Comparison of ENCODE assay signal across 8 cellular contexts in genomic region chr9:113187935-113188595, GRCh38. TPM values are rescaled to one million over a fixed set of nuclear protein-coding genes. Genes with fewer than 3 reads are reported as not detected.
DNase-seq lines count a peak whose midpoint lies in the region; ATAC-seq, FAIRE-seq and TF ChIP-seq lines count a peak whose summit lies in the region.

No MANE protein-coding gene starts in this region.

- no peaks in the 10 kb centered on the region for H3K9me3 Mint-ChIP-seq in activated T-cell treated with anti-CD3 and anti-CD28 coated beads, Interleukin-2, amount 50 U/mL, for 4 hours

- no peaks in the 10 kb centered on the region for H3K9me3 ChIP-seq in pancreas

- no peak overlapping the region for H3K4me3 Mint-ChIP-seq in activated T-cell treated with anti-CD3 and anti-CD28 coated beads, Interleukin-2, amount 50 U/mL, for 4 hours

- intact Hi-C loops in pancreas (cut with DNase I), result no loop called here

- FAIRE-seq in pancreas (lab: Jason Lieb, UNC), result no peak

- peaks cover 57% of the 10 kb centered on the region for H3K36me3 Mint-ChIP-seq in activated T-cell treated with anti-CD3 and anti-CD28 coated beads, Interleukin-2, amount 50 U/mL, for 4 hours (ENCODE audit: insufficient read depth)

- peaks cover 2% of the 10 kb centered on the region for H3K4me1 Mint-ChIP-seq in activated T-cell treated with anti-CD3 and anti-CD28 coated beads, Interleukin-2, amount 50 U/mL, for 4 hours (ENCODE audit: low read depth)

- ATAC-seq in pancreas, result peak in 3 of 4 donors; percentile 61 to 88 (median 84)
- ATAC-seq in activated T-cell treated with anti-CD3 and anti-CD28 coated beads, Interleukin-2, amount 50 U/mL, for 4 hours, result no peak

- peaks cover 12 to 54% (median 15%) of the 10 kb centered on the region in 3 donors for H3K36me3 ChIP-seq in pancreas

- TF ChIP-seq CTCF in pancreas (IDR thresholded peaks at IDR 0.05), result no peak

- DNase-seq in EH (ENCODE audit: low read depth) (peak; percentile 95), SIG-M5 (lab: John Stamatoyannopoulos, UW) (peak; percentile 34), fibroblast of the conjunctiva (ENCODE audit: low read depth) (peak; percentile 75), pancreas (peak in 1 of 6 donors; percentile 35), HT-29 (ENCODE audit: low spot score) (no peak), NCI-H748 (lab: John Stamatoyannopoulos, UW; ENCODE audit: unreplicated experiment) (no peak)
- DNase-seq in stimulated activated CD4-positive, alpha-beta T cell treated with anti-CD3 and anti-CD28 coated beads, Interleukin-12 subunit alpha, Interleukin-12 subunit beta, amount 100 ng/mL, for 4 hours, result no peak
- DNase-seq in activated T-cell treated with anti-CD3 and anti-CD28 coated beads, Interleukin-2, amount 50 U/mL, for 4 hours, result no peak

- H3K4me3 ChIP-seq in pancreas, result no peak overlapping the region

- H3K27me3 ChIP-seq in pancreas, result no peaks in the 10 kb centered on the region

- H3K27ac ChIP-seq in pancreas, result peak overlapping the region in 2 of 4 donors; percentile 3 to 26

- WGBS in pancreas, 2 donors, result 84 to 89% methylated on average over 9 of the region's 9 CpGs

- H3K4me1 ChIP-seq in pancreas, result no peaks in the 10 kb centered on the region

- no peaks in the 10 kb centered on the region for H3K27me3 Mint-ChIP-seq in activated T-cell treated with anti-CD3 and anti-CD28 coated beads, Interleukin-2, amount 50 U/mL, for 4 hours (ENCODE audit: low read depth)

RNA-seq across cellular contexts. Expression of gene FKBP15, which starts 33.0 kb away (rescaled TPM):
- total RNA-seq in pancreas, result 10 to 100 TPM in 4 of 6 donors, 1 to 10 TPM in 2; 8.6 to 16.5 (median 10.6) TPM
- polyA plus RNA-seq in pancreas, result 1 to 10 TPM; 7.5 to 10.0 TPM
- total RNA-seq in activated T-cell treated with anti-CD3 and anti-CD28 coated beads, Interleukin-2, amount 50 U/mL, for 4 hours, result 10 to 100 TPM; 23.8 to 25.9 (median 24.2) TPM
- 14.7 and 16.0 TPM in 2 replicates for total RNA-seq in HT-29 (2014; rRNA removed; shearing (Covaris generic))

RNA-seq across cellular contexts. Expression of gene SLC31A1, which starts 33.3 kb away (rescaled TPM):
- total RNA-seq in pancreas, result 10 to 100 TPM in 4 of 6 donors, 1 to 10 TPM in 2; 7.6 to 16.1 (median 12.8) TPM
- polyA plus RNA-seq in pancreas, result 1 to 10 TPM; 2.5 to 6.7 TPM
- 10 to 100 TPM in 2 of 3 donors, 1 to 10 TPM in 1; 9.8 to 14.5 (median 14.2) TPM for total RNA-seq in activated T-cell treated with anti-CD3 and anti-CD28 coated beads, Interleukin-2, amount 50 U/mL, for 4 hours
- 13.4 TPM in 2 replicates for total RNA-seq in HT-29 (2014; rRNA removed; shearing (Covaris generic))

RNA-seq across cellular contexts. Expression of gene SLC31A2, which starts 37.3 kb away (rescaled TPM):
- total RNA-seq in pancreas, result 10 to 100 TPM in 2 of 6 donors, 1 to 10 TPM in 4; 8.4 to 11.9 (median 9.0) TPM
- 1 to 10 TPM; 5.3 to 5.5 TPM for polyA plus RNA-seq in pancreas
- total RNA-seq in activated T-cell treated with anti-CD3 and anti-CD28 coated beads, Interleukin-2, amount 50 U/mL, for 4 hours, result 1 to 10 TPM; 3.2 to 3.5 (median 3.4) TPM
- total RNA-seq in HT-29 (2014; rRNA removed; shearing (Covaris generic)), result 1.8 and 3.4 TPM in 2 replicates

Comparison
In these comparisons a context has a peak if more than half of its experiments do, and no peak if none do; other contexts are left out.
1. DNase-seq: peak in EH (single experiment), SIG-M5 (single experiment) and fibroblast of the conjunctiva (single experiment); none in stimulated activated CD4-positive, alpha-beta T cell treated with anti-CD3 and anti-CD28 coated beads, Interleukin-12 subunit alpha, Interleukin-12 subunit beta, amount 100 ng/mL, for 4 hours (single experiment), activated T-cell treated with anti-CD3 and anti-CD28 coated beads, Interleukin-2, amount 50 U/mL, for 4 hours (single experiment), HT-29 (single experiment) and NCI-H748 (single experiment).
2. ATAC-seq: peak in pancreas (3 of 4); none in activated T-cell treated with anti-CD3 and anti-CD28 coated beads, Interleukin-2, amount 50 U/mL, for 4 hours (0 of 2).